ENCODE assay signal across 8 cellular contexts in genomic region chr17:46771601-46772012, GRCh38. TPM values are rescaled to one million over a fixed set of nuclear protein-coding genes. Genes with fewer than 3 reads are reported as not detected.
DNase-seq lines count a peak whose midpoint lies in the region; ATAC-seq and TF ChIP-seq lines count a peak whose summit lies in the region.

No MANE protein-coding gene starts in this region.

- POLR2A ChIA-PET in MCF 10A (lab: Yijun Ruan, JAX): no interaction called here

- H3K4me3 ChIP-seq in liver (ENCODE audit: low read depth in 1 of 3, low read length in 3 of 3): peak overlapping the region in 2 of 3 donors; percentile 78 to 80

- H3K4me3 Mint-ChIP-seq in MCF 10A (ENCODE audit: unreplicated experiment): peak overlapping the region; percentile 68

- H3K9me3 Mint-ChIP-seq in MCF 10A (ENCODE audit: unreplicated experiment): no peaks in the 10 kb centered on the region

- H3K27me3 Mint-ChIP-seq in MCF 10A (ENCODE audit: insufficient read depth, unreplicated experiment): no peaks in the 10 kb centered on the region

- no peak for TF ChIP-seq RAD21 in liver (IDR thresholded peaks at IDR 0.05)

- H3K4me1 Mint-ChIP-seq in MCF 10A (ENCODE audit: insufficient read depth, unreplicated experiment): no peaks in the 10 kb centered on the region

- no peaks in the 10 kb centered on the region for H3K36me3 Mint-ChIP-seq in MCF 10A (ENCODE audit: insufficient read depth, unreplicated experiment)

- no peaks in the 10 kb centered on the region for H3K27me3 ChIP-seq in liver (ENCODE audit: control insufficient read depth in 4 of 4, insufficient read depth in 4 of 4, low read length in 3 of 4)

- under 1% methylated on average over 78 of the region's 80 CpGs for WGBS in liver

- H3K4me1 ChIP-seq in liver (ENCODE audit: control insufficient read depth in 4 of 4, insufficient read depth in 4 of 4, low read length in 3 of 4): peaks cover 10 to 21% (median 17%) of the 10 kb centered on the region in 4 donors

- no peak overlapping the region for H3K9ac ChIP-seq in liver (ENCODE audit: low read depth in 1 of 2, low read length in 2 of 2)

- TF ChIP-seq CTCF in MCF 10A (IDR thresholded peaks at IDR 0.05; ENCODE audit: unreplicated experiment) (no peak), liver (IDR thresholded peaks at IDR 0.05; ENCODE audit: low read depth, low read length, missing input control) (no peak)

- H3K9me3 ChIP-seq in liver (ENCODE audit: control insufficient read depth in 4 of 4, low read length in 3 of 4): no peaks in the 10 kb centered on the region

- intact Hi-C loops in MCF 10A (cut with micrococcal nuclease): no loop called here

- H3K27ac ChIP-seq in liver (ENCODE audit: low read depth in 1 of 2, low read length in 2 of 2): peak overlapping the region; percentile 85 to 90

- BruUV-seq in MCF 10A (replicated peaks; lab: Mats Ljungman, UMichigan): no TSS peak

- no peak overlapping the region for H3K27ac Mint-ChIP-seq in MCF 10A (ENCODE audit: low read depth, unreplicated experiment)

- DNase-seq in NCI-H146 (lab: John Stamatoyannopoulos, UW): peak; percentile 27
- no peak for DNase-seq in NCI-H146 treated with DMSO at 0.1 percent for 48 hours (lab: John Stamatoyannopoulos, UW; ENCODE audit: unreplicated experiment)
- DNase-seq in M059J (ENCODE audit: low read depth): peak; percentile 34
- DNase-seq in MCF 10A (ENCODE audit: unreplicated experiment): no peak
- no peak for DNase-seq in NCI-H2081 (lab: John Stamatoyannopoulos, UW)
- DNase-seq in NCI-H524 treated with DMSO at 0.1 percent for 48 hours (lab: John Stamatoyannopoulos, UW): no peak

- ATAC-seq in GM21619 (IDR thresholded peaks at IDR 0.05; ENCODE audit: unreplicated experiment): no peak

- peaks cover 0 to 2% (median 0%) of the 10 kb centered on the region in 4 donors for H3K36me3 ChIP-seq in liver (ENCODE audit: control insufficient read depth in 4 of 4, insufficient read depth in 3 of 4, low read depth in 1 of 4, low read length in 3 of 4)

- CTCF ChIA-PET in MCF 10A (lab: Yijun Ruan, JAX): no interaction called here

TF ChIP-seq in liver, 16 proteins besides CTCF, POLR2A, EP300 and RAD21:
- TF ChIP-seq MAX (IDR thresholded peaks at IDR 0.05) (no peak), FOXA1 (IDR thresholded peaks at IDR 0.05) (no peak), RXRA (IDR thresholded peaks at IDR 0.05) (no peak)

RNA-seq across cellular contexts. Expression of gene WNT3, which starts 46.9 kb away (rescaled TPM):
- total RNA-seq in M059J (2014; rRNA removed; shearing (Covaris generic)): 5.0 and 5.3 TPM in 2 replicates
- total RNA-seq in MCF 10A (2022) (2.4 and 2.9 TPM in 2 replicates), liver (1 to 10 TPM in 1 of 2 donors, under 1 TPM in 1; 0.19 to 4.3 TPM)
- 1 to 10 TPM; 2.1 to 3.3 TPM for polyA plus RNA-seq in liver

Comparison
In these comparisons a context has a peak if more than half of its experiments do, and no peak if none do; other contexts are left out.
1. DNase-seq: peak in NCI-H146 (single experiment) and M059J (single experiment); none in NCI-H146 treated with DMSO at 0.1 percent for 48 hours (single experiment), MCF 10A (single experiment), NCI-H2081 (0 of 2) and NCI-H524 treated with DMSO at 0.1 percent for 48 hours (single experiment).